ENCODE assay signal across 16 cellular contexts in the genomic region with DNA sequence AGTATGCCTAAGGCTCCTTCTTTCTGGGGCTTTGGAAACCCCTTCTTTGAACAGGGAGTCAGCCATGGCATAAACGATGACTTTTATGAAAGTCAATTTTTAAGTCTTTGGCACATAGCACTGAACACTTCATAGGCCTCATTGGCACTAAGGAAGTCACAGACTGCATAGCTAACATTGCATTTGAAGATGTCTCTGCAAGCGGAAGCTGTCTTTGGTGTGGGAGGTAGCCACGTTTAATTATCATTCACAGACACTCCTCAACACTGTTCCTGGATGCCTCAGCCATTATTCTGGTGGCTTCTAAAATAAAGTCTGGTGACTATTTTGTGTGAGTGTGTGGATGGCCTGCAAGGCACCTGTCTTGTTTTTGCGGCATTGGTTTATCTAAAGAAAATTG.
A peak's percentile ranks its signal among the peaks of the same experiment; 100 is the strongest.
DNase-seq lines count a peak whose midpoint lies in the region; ATAC-seq and TF ChIP-seq lines count a peak whose summit lies in the region.
"Had no signal": no experiment of that assay in that cellular context is flagged by ENCODE, and none has a peak within 500 bp of the region (broad histone marks: within the 10 kb centered on the region; RNA-seq: fewer than 3 reads in every experiment).

No MANE protein-coding gene starts in this region.

- H3K36me3 ChIP-seq in body of pancreas (replicated peaks in 1 of 2; ENCODE audit: insufficient read depth in 1 of 2, low read depth in 2 of 2) (no peaks in the 10 kb centered on the region), ascending aorta (no peaks in the 10 kb centered on the region)
- H3K36me3 ChIP-seq: BLaER1 had no signal

- 85 to 88% methylated on average over 4 of the region's 4 CpGs for WGBS in body of pancreas, 2 donors

- H3K4me3 ChIP-seq in body of pancreas = no peak overlapping the region
- H3K4me3 ChIP-seq in ascending aorta = no peak overlapping the region
- H3K4me3 ChIP-seq: BLaER1, GM12878, GM23248 had no signal

- TF ChIP-seq POLR2A in body of pancreas (IDR thresholded peaks at IDR 0.05) = no peak

- no peaks in the 10 kb centered on the region for H3K36me3 Mint-ChIP-seq in activated T-cell treated with anti-CD3 and anti-CD28 coated beads, Interleukin-2, amount 50 U/mL, for 24 hours (ENCODE audit: low read depth)
- H3K36me3 Mint-ChIP-seq: IgD-negative memory B cell had no signal

- H3K9me3 ChIP-seq in body of pancreas = no peaks in the 10 kb centered on the region
- no peaks in the 10 kb centered on the region for H3K9me3 ChIP-seq in ascending aorta
- H3K9me3 ChIP-seq: BLaER1 had no signal

- intact Hi-C loops in body of pancreas (cut with DNase I) = no loop called here
- intact Hi-C loops in ascending aorta (cut with DNase I) = no loop called here

- H3K4me1 ChIP-seq in body of pancreas (peaks cover 9% of the 10 kb centered on the region), ascending aorta (peaks cover 0 to 18% of the 10 kb centered on the region in 2 donors)

- H3K27ac ChIP-seq in angular gyrus (ENCODE audit: low read depth, low read length) = peak overlapping the region; percentile 56
- H3K27ac ChIP-seq in body of pancreas = no peak overlapping the region
- H3K27ac ChIP-seq in ascending aorta = no peak overlapping the region
- H3K27ac ChIP-seq: BLaER1, GM23248 had no signal

- peaks cover 42% of the 10 kb centered on the region for H3K4me1 Mint-ChIP-seq in activated T-cell treated with anti-CD3 and anti-CD28 coated beads, Interleukin-2, amount 50 U/mL, for 24 hours (ENCODE audit: low read depth)

- no peaks in the 10 kb centered on the region for H3K27me3 Mint-ChIP-seq in activated T-cell treated with anti-CD3 and anti-CD28 coated beads, Interleukin-2, amount 50 U/mL, for 24 hours

- no peaks in the 10 kb centered on the region for H3K27me3 ChIP-seq in body of pancreas
- H3K27me3 ChIP-seq in ascending aorta = no peaks in the 10 kb centered on the region
- H3K27me3 ChIP-seq: BLaER1 had no signal

- TF ChIP-seq CTCF in body of pancreas (IDR thresholded peaks at IDR 0.05) (no peak), ascending aorta (IDR thresholded peaks at IDR 0.05) (no peak)

- H3K27ac Mint-ChIP-seq in activated T-cell treated with anti-CD3 and anti-CD28 coated beads, Interleukin-2, amount 50 U/mL, for 24 hours = peak overlapping the region; percentile 32
- H3K27ac Mint-ChIP-seq: IgD-negative memory B cell had no signal

- no peaks in the 10 kb centered on the region for H3K9me3 Mint-ChIP-seq in activated T-cell treated with anti-CD3 and anti-CD28 coated beads, Interleukin-2, amount 50 U/mL, for 24 hours
- H3K9me3 Mint-ChIP-seq: IgD-negative memory B cell had no signal

- no peak for DNase-seq in activated T-cell treated with anti-CD3 and anti-CD28 coated beads, Interleukin-2, amount 50 U/mL, for 24 hours
- no peak for DNase-seq in activated T-cell treated with anti-CD3 and anti-CD28 coated beads, Interleukin-2, amount 50 U/mL, for 48 hours
- DNase-seq in inferior parietal cortex (ENCODE audit: extremely low spot score) (peak; percentile 37), body of pancreas (no peak), ascending aorta (ENCODE audit: low spot score in 2 of 2) (no peak)
- DNase-seq: 8988T, AML-193, Calu3, DMS 273 treated with DMSO at 0.1 percent for 48 hours, GM23248, H7 had no signal

- H3K4me3 Mint-ChIP-seq in activated T-cell treated with anti-CD3 and anti-CD28 coated beads, Interleukin-2, amount 50 U/mL, for 24 hours = no peak overlapping the region

- ATAC-seq in HG02981 (IDR thresholded peaks at IDR 0.05; ENCODE audit: unreplicated experiment) (no peak), body of pancreas (no peak)
- ATAC-seq: GM12878 had no signal
